ENCODE assay signal across 8 cellular contexts in genomic region chr22:22787805-22788459, GRCh38.
DNase-seq lines count a peak whose midpoint lies in the region; ATAC-seq and TF ChIP-seq lines count a peak whose summit lies in the region.

No MANE protein-coding gene starts in this region.

- peak overlapping the region; percentile 46 for H3K27ac Mint-ChIP-seq in activated CD8-positive, alpha-beta T cell treated with anti-CD3 and anti-CD28 coated beads for 36 hours

- intact Hi-C loops in activated CD8-positive, alpha-beta T cell treated with anti-CD3 and anti-CD28 coated beads for 36 hours (cut with micrococcal nuclease), result no loop called here
- intact Hi-C loops in stomach (cut with DNase I; ENCODE audit: low total_unique reads), result no loop called here

- no peaks in the 10 kb centered on the region for H3F3A ChIP-seq in neural cell (ENCODE audit: insufficient read depth, low read length, poor library complexity, severe bottlenecking)

- H3K9me3 ChIP-seq in neural cell (ENCODE audit: low read length) (no peaks in the 10 kb centered on the region), stomach (no peaks in the 10 kb centered on the region)

- H3K27ac ChIP-seq in neural cell (ENCODE audit: low read length) (no peak overlapping the region), stomach (no peak overlapping the region)

- H3K36me3 ChIP-seq in neural cell (ENCODE audit: insufficient read depth, low read length), result no peaks in the 10 kb centered on the region
- no peaks in the 10 kb centered on the region for H3K36me3 ChIP-seq in stomach

- no peaks in the 10 kb centered on the region for H3K27me3 ChIP-seq in neural cell (ENCODE audit: insufficient read depth, low read depth, low read length)
- peaks cover 0 to 32% (median 5%) of the 10 kb centered on the region in 3 donors for H3K27me3 ChIP-seq in stomach

- peak; percentile 41 for DNase-seq in NK-92 treated with Interleukin-12 subunit alpha and Interleukin-12 subunit beta, amount 100 ng/mL, for 24 hours (lab: John Stamatoyannopoulos, UW)
- DNase-seq in NK-92 (lab: John Stamatoyannopoulos, UW; ENCODE audit: unreplicated experiment) (no peak), NCI-H510A treated with DMSO at 0.1 percent for 48 hours (lab: John Stamatoyannopoulos, UW) (peak; percentile 9), epithelial cell of proximal tubule (ENCODE audit: low read depth) (no peak), stomach (peak; percentile 68)
- peak; percentile 81 for DNase-seq in activated CD8-positive, alpha-beta T cell treated with anti-CD3 and anti-CD28 coated beads for 36 hours

- H3K4me1 ChIP-seq in stomach, result no peaks in the 10 kb centered on the region

- H2AFZ ChIP-seq in neural cell (ENCODE audit: low read depth, low read length), result no peak overlapping the region

- no peaks in the 10 kb centered on the region for H3K36me3 Mint-ChIP-seq in activated CD8-positive, alpha-beta T cell treated with anti-CD3 and anti-CD28 coated beads for 36 hours (ENCODE audit: low read depth)

- no peaks in the 10 kb centered on the region for H4K20me1 ChIP-seq in neural cell (ENCODE audit: insufficient read depth)

- CTCF ChIA-PET in activated CD8-positive, alpha-beta T cell treated with anti-CD3 and anti-CD28 coated beads for 36 hours (lab: Charles Lee), result interaction anchor here (0.8 to 7.8 kb wide), 36 partner anchors 8 to 249 kb away, joined by 3 to 72 read pairs (median 6); no protein-coding TSS in a partner anchor

- no peaks in the 10 kb centered on the region for H3K27me3 Mint-ChIP-seq in activated CD8-positive, alpha-beta T cell treated with anti-CD3 and anti-CD28 coated beads for 36 hours

- TF ChIP-seq RAD21 in neural cell (conservative IDR thresholded peaks at IDR 0.05), result no peak

- TF ChIP-seq CTCF in activated CD8-positive, alpha-beta T cell treated with anti-CD3 and anti-CD28 coated beads for 36 hours (IDR thresholded peaks at IDR 0.05), result peak; percentile 89
- TF ChIP-seq CTCF in epithelial cell of proximal tubule (conservative IDR thresholded peaks at IDR 0.05; ENCODE audit: low read depth, low read length) (peak; percentile 90), neural cell (IDR thresholded peaks at IDR 0.05; ENCODE audit: poor library complexity, severe bottlenecking) (peak; percentile 29), stomach (IDR thresholded peaks at IDR 0.05) (peak in 5 of 7 experiments; percentile 30 to 66 (median 44))

- no peak overlapping the region for H3K4me3 ChIP-seq in epithelial cell of proximal tubule (ENCODE audit: low read depth, low read length)
- no peak overlapping the region for H3K4me3 ChIP-seq in neural cell (ENCODE audit: low read length)
- H3K4me3 ChIP-seq in stomach, result no peak overlapping the region

- H3K4me2 ChIP-seq in neural cell (ENCODE audit: low read length), result no peak overlapping the region

- no peak overlapping the region for H3K4me3 Mint-ChIP-seq in activated CD8-positive, alpha-beta T cell treated with anti-CD3 and anti-CD28 coated beads for 36 hours

- WGBS in stomach, 5 donors, result 54 to 68% (median 63%) methylated on average over 9 of the region's 9 CpGs

- no peaks in the 10 kb centered on the region for H3K79me2 ChIP-seq in neural cell (replicated peaks; ENCODE audit: insufficient read depth, low read length)

- TF ChIP-seq POLR2A in stomach (IDR thresholded peaks at IDR 0.05), result no peak

- H3K4me1 Mint-ChIP-seq in activated CD8-positive, alpha-beta T cell treated with anti-CD3 and anti-CD28 coated beads for 36 hours (ENCODE audit: low read depth), result peaks cover 34% of the 10 kb centered on the region

- no peaks in the 10 kb centered on the region for H3K9me2 ChIP-seq in neural cell (ENCODE audit: insufficient read depth, low read length)

- peak; percentile 84 for ATAC-seq in activated CD8-positive, alpha-beta T cell treated with anti-CD3 and anti-CD28 coated beads for 36 hours
- ATAC-seq in GM21576 (IDR thresholded peaks at IDR 0.05; ENCODE audit: unreplicated experiment), result no peak

- H3K9ac ChIP-seq in neural cell (ENCODE audit: low read length), result no peak overlapping the region

- POLR2A ChIA-PET in activated CD8-positive, alpha-beta T cell treated with anti-CD3 and anti-CD28 coated beads for 36 hours (lab: Charles Lee), result no interaction called here

- no peaks in the 10 kb centered on the region for H3K9me3 Mint-ChIP-seq in activated CD8-positive, alpha-beta T cell treated with anti-CD3 and anti-CD28 coated beads for 36 hours

- no peak for TF ChIP-seq EP300 in neural cell (conservative IDR thresholded peaks at IDR 0.05; ENCODE audit: poor library complexity, severe bottlenecking)
- TF ChIP-seq EP300 in stomach (IDR thresholded peaks at IDR 0.05), result no peak

TF ChIP-seq in neural cell, 6 proteins besides CTCF, POLR2A, EP300 and RAD21:
- TF ChIP-seq SMC3 (conservative IDR thresholded peaks at IDR 0.05; ENCODE audit: poor library complexity) (no peak), POLR2AphosphoS5 (IDR thresholded peaks at IDR 0.05) (no peak), REST (IDR thresholded peaks at IDR 0.05; ENCODE audit: borderline replicate concordance) (no peak), TAF1 (IDR thresholded peaks at IDR 0.05; ENCODE audit: low read depth) (no peak), EZH2 (IDR thresholded peaks at IDR 0.05; ENCODE audit: borderline replicate concordance, insufficient read depth, low read length, poor library complexity, severe bottlenecking) (no peak), MXI1 (conservative IDR thresholded peaks at IDR 0.05; ENCODE audit: poor library complexity, severe bottlenecking) (no peak)

Comparison
In these comparisons a context has a peak if more than half of its experiments do, and no peak if none do; other contexts are left out.
1. DNase-seq: peak in NK-92 treated with Interleukin-12 subunit alpha and Interleukin-12 subunit beta, amount 100 ng/mL, for 24 hours (single experiment), NCI-H510A treated with DMSO at 0.1 percent for 48 hours (single experiment), activated CD8-positive, alpha-beta T cell treated with anti-CD3 and anti-CD28 coated beads for 36 hours (single experiment) and stomach (single experiment); none in NK-92 (single experiment) and epithelial cell of proximal tubule (single experiment).
2. CTCF ChIP-seq: peak in every context shown above with its lines; median percentile 90 in epithelial cell of proximal tubule; 89 in activated CD8-positive, alpha-beta T cell treated with anti-CD3 and anti-CD28 coated beads for 36 hours; 44 in stomach; 29 in neural cell.